Comparison of ENCODE assay signal across 8 cellular contexts in the genomic region with DNA sequence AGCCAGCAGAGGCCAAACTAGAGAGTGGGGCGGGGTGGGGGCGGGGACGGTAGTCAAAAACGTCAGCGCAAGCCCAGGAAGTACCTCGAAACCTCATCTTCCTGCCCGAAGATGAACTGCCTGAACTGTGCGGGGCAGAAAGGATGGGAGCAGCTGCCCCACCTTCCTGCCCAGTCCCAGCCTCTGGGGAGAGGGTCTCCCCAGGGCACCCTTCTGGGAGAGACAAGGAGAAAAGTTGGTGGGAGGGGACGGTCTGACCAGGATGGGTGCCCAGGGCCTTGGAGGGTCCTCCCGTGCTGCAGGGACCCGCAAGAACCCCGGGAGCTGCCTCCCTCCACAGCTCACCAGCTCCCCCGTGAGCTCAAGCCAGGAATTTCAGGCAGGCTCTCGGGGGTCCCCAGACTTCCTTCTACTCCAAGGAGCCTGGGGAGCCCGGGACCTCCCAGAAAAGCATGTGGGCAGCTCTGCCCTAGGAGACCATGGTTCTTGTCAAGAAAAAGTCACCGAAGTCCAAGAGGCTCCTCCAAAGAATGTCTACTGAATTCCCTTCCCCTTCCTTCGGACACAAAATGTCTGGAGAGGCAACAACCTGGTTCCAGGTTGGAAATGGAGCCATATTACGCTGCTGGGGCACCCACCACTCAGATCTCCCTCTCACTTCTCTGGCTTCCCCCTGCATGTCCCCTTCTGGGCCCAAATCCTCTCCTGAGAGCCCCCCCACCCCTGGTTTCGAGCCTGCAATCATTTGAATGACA. TPM values are rescaled to one million over a fixed set of nuclear protein-coding genes. Genes with fewer than 3 reads are reported as not detected.
A peak's percentile ranks its signal among the peaks of the same experiment; 100 is the strongest.
DNase-seq lines count a peak whose midpoint lies in the region; ATAC-seq and TF ChIP-seq lines count a peak whose summit lies in the region.

No MANE protein-coding gene starts in this region.

- peak; percentile 40 to 72 (median 52) for DNase-seq in CD4-positive, alpha-beta T cell
- DNase-seq in RWPE2 (ENCODE audit: low spot score), result no peak
- peak; percentile 64 for DNase-seq in activated naive CD4-positive, alpha-beta T cell treated with anti-CD3 and anti-CD28 coated beads, Interleukin-2, amount 50 U/mL, for 16 hours
- DNase-seq in hepatic stellate cell (ENCODE audit: low spot score), result peak; percentile 69
- peak; percentile 88 for DNase-seq in spleen

- peak overlapping the region; percentile 70 for H3K27ac ChIP-seq in CD4-positive, alpha-beta T cell (ENCODE audit: low read depth, low read length)
- H3K27ac ChIP-seq in RWPE2 (ENCODE audit: poor library complexity, severe bottlenecking) (no peak overlapping the region), spleen (peak overlapping the region; percentile 37 to 89 (median 77))

- CTCF ChIA-PET in CD4-positive, alpha-beta T cell (lab: Charles Lee), result interaction anchor here (0.8 to 2.4 kb wide), 7 partner anchors 9 to 283 kb away, joined by 3 to 12 read pairs (median 7); a partner anchor contains a TSS

- WGBS in spleen, 5 donors, result 15 to 20% (median 19%) methylated on average over 17 to 19 of the region's 19 CpGs

- no peaks in the 10 kb centered on the region for H3K9me3 ChIP-seq in CD4-positive, alpha-beta T cell (ENCODE audit: control insufficient read depth, low read length)
- H3K9me3 ChIP-seq in RWPE2 (ENCODE audit: severe bottlenecking), result no peaks in the 10 kb centered on the region
- no peaks in the 10 kb centered on the region for H3K9me3 ChIP-seq in spleen

- H3K4me3 ChIP-seq in RWPE2 (ENCODE audit: severe bottlenecking) (peak overlapping the region; percentile 13), spleen (peak overlapping the region in 7 of 8 donors; percentile 31 to 72 (median 44))

- H3K4me3 Mint-ChIP-seq in CD4-positive, alpha-beta T cell, result peak overlapping the region; percentile 90

- H3K27me3 ChIP-seq in CD4-positive, alpha-beta T cell (ENCODE audit: control insufficient read depth, insufficient read depth, low read length), result no peaks in the 10 kb centered on the region
- H3K27me3 ChIP-seq in RWPE2 (ENCODE audit: insufficient read depth, poor library complexity, severe bottlenecking) (no peaks in the 10 kb centered on the region), spleen (replicated peaks in 1 of 7) (no peaks in the 10 kb centered on the region)

- intact Hi-C loops in CD4-positive, alpha-beta T cell (cut with DNase I, micrococcal nuclease), result loop anchor here (2.0 to 5.0 kb wide), 4 partner anchors 27 to 282 kb away; a partner anchor contains a TSS
- intact Hi-C loops in spleen (cut with DNase I; ENCODE audit: low total_unique reads), result no loop called here

- POLR2A ChIA-PET in CD4-positive, alpha-beta T cell (lab: Charles Lee), result interaction anchor here (0.6 to 2.4 kb wide), 17 partner anchors 9 to 290 kb away, joined by 3 to 20 read pairs (median 4); a partner anchor contains a TSS

- no peaks in the 10 kb centered on the region for H3K9me3 Mint-ChIP-seq in CD4-positive, alpha-beta T cell

- TF ChIP-seq POLR2A in spleen (IDR thresholded peaks at IDR 0.05), result no peak

- no peaks in the 10 kb centered on the region for H3K36me3 ChIP-seq in RWPE2 (ENCODE audit: low read depth)
- H3K36me3 ChIP-seq in spleen, result no peaks in the 10 kb centered on the region

- TF ChIP-seq CTCF in CD4-positive, alpha-beta T cell (IDR thresholded peaks at IDR 0.05), result peak; percentile 83
- TF ChIP-seq CTCF in RWPE2 (IDR thresholded peaks at IDR 0.05; ENCODE audit: poor library complexity, severe bottlenecking), result peak; percentile 84
- peak; percentile 61 to 90 (median 80) for TF ChIP-seq CTCF in spleen (IDR thresholded peaks at IDR 0.05 in 8 of 11, conservative IDR thresholded peaks at IDR 0.05 in 3 of 11)

- H3K4me1 ChIP-seq in RWPE2 (ENCODE audit: insufficient read depth, poor library complexity, severe bottlenecking), result no peaks in the 10 kb centered on the region
- peaks cover 0 to 31% (median 18%) of the 10 kb centered on the region in 6 donors for H3K4me1 ChIP-seq in spleen

- H3K27me3 Mint-ChIP-seq in CD4-positive, alpha-beta T cell, result no peaks in the 10 kb centered on the region

- no peaks in the 10 kb centered on the region for H3K36me3 Mint-ChIP-seq in CD4-positive, alpha-beta T cell (ENCODE audit: low read depth)

- peak overlapping the region; percentile 91 for H3K27ac Mint-ChIP-seq in CD4-positive, alpha-beta T cell

- peaks cover 54% of the 10 kb centered on the region for H3K4me1 Mint-ChIP-seq in CD4-positive, alpha-beta T cell (ENCODE audit: low read depth)

- ATAC-seq in CD4-positive, alpha-beta T cell (ENCODE audit: poor library complexity), result peak; percentile 93
- peak; percentile 73 for ATAC-seq in GM19023 (IDR thresholded peaks at IDR 0.05; ENCODE audit: unreplicated experiment)
- ATAC-seq in HG03139 (IDR thresholded peaks at IDR 0.05; ENCODE audit: unreplicated experiment), result peak; percentile 75
- ATAC-seq in RWPE2 (ENCODE audit: low read depth), result peak; percentile 66
- ATAC-seq in HG03025 (IDR thresholded peaks at IDR 0.05; ENCODE audit: low FRiP score, unreplicated experiment), result no peak

RNA-seq across cellular contexts. Expression of a gene that starts 52.8 kb away (rescaled TPM):
- total RNA-seq in CD4-positive, alpha-beta T cell, result 100 to 1,000 TPM; 132 to 134 TPM
- 10 to 100 TPM; 29.1 to 74.1 (median 38.9) TPM for total RNA-seq in spleen
- polyA plus RNA-seq in spleen, result 100 to 1,000 TPM in 1 of 3 donors, 10 to 100 TPM in 2; 52.7 to 127 (median 92.9) TPM
